ENCODE assay signal across 8 cellular contexts in genomic region chr1:152870831-152871730, GRCh38. TPM values are rescaled to one million over a fixed set of nuclear protein-coding genes. Genes with fewer than 3 reads are reported as not detected.
DNase-seq lines count a peak whose midpoint lies in the region; ATAC-seq lines count a peak whose summit lies in the region.

No MANE protein-coding gene starts in this region.

- no peaks in the 10 kb centered on the region for H4K20me1 ChIP-seq in GM23248 (ENCODE audit: insufficient read depth)

- H3K36me3 ChIP-seq in GM23248 (ENCODE audit: low read depth) = no peaks in the 10 kb centered on the region

- peaks cover 9% of the 10 kb centered on the region; the same call in 1 of the 2 replicates for H3F3A ChIP-seq in GM23248 (ENCODE audit: insufficient read depth)

- in situ Hi-C loops in GM23248 (cut with MboI) = loop anchor here (5.0 kb wide), 1 partner anchor 56 kb away; no protein-coding TSS in a partner anchor

- H3K9me3 ChIP-seq in GM23248 (ENCODE audit: low read depth) = no peaks in the 10 kb centered on the region

- H3K27me3 ChIP-seq in GM23248 (replicated peaks; ENCODE audit: insufficient read depth) = no peaks in the 10 kb centered on the region

- H3K9ac ChIP-seq in GM23248 = no peak overlapping the region

- no peak overlapping the region for H3K4me2 ChIP-seq in GM23248 (ENCODE audit: unreplicated experiment)

- H3K4me3 ChIP-seq in GM23248 = no peak overlapping the region

- no peaks in the 10 kb centered on the region for H3K79me2 ChIP-seq in GM23248 (ENCODE audit: insufficient read depth)

- 38 to 46% methylated on average over 16 to 17 of the region's 17 CpGs for WGBS in GM23248 (ENCODE audit: low coverage in 1 of 2, low lambda C conversion rate in 2 of 2, missing lambda C conversion rate in 2 of 2), 2 experiments

- H3K4me1 ChIP-seq in GM23248 (ENCODE audit: insufficient read depth) = peaks cover 13% of the 10 kb centered on the region

- no peaks in the 10 kb centered on the region for H3K9me2 ChIP-seq in GM23248 (ENCODE audit: insufficient read depth)

- no peak overlapping the region for H3K27ac ChIP-seq in GM23248

- no peak for ATAC-seq in HG03460 (IDR thresholded peaks at IDR 0.05; ENCODE audit: unreplicated experiment)

- H2AFZ ChIP-seq in GM23248 = no peak overlapping the region

- DNase-seq in Ammon's horn (ENCODE audit: low spot score) = peak; percentile 24
- peak; percentile 76 for DNase-seq in GM23248
- DNase-seq in RPMI8226 = peak; percentile 48
- DNase-seq in hepatic stellate cell (ENCODE audit: low spot score) = peak; percentile 32
- DNase-seq in NK-92 treated with Interleukin-12 subunit alpha and Interleukin-12 subunit beta, amount 100 ng/mL, for 24 hours (lab: John Stamatoyannopoulos, UW) = no peak
- DNase-seq in NCI-H2227 treated with DMSO at 0.1 percent for 48 hours (lab: John Stamatoyannopoulos, UW) = no peak
- no peak for DNase-seq in epidermal melanocyte (ENCODE audit: insufficient read length, low spot score)

RNA-seq across cellular contexts. Expression of gene SMCP, which starts 7.0 kb away (rescaled TPM):
- total RNA-seq in GM23248 (2014; rRNA removed; shearing (Covaris generic)) = not detected in 2 replicates
- polyA plus RNA-seq in GM23248 (2016; fragmentation: Nextera tagmentation; extraction: Ambion mirVana) = not detected in 2 replicates

RNA-seq across cellular contexts. Expression of gene LCE7A, which starts 11.3 kb away (rescaled TPM):
- total RNA-seq in GM23248 (2014; rRNA removed; shearing (Covaris generic)) = not detected in 2 replicates
- not detected in 2 replicates for polyA plus RNA-seq in GM23248 (2016; fragmentation: Nextera tagmentation; extraction: Ambion mirVana)

RNA-seq across cellular contexts. Expression of gene LCE6A, which starts 28.4 kb away (rescaled TPM):
- not detected in 2 replicates for total RNA-seq in GM23248 (2014; rRNA removed; shearing (Covaris generic))
- polyA plus RNA-seq in GM23248 (2016; fragmentation: Nextera tagmentation; extraction: Ambion mirVana) = not detected in 2 replicates

RNA-seq across cellular contexts. Expression of gene IVL, which starts 37.3 kb away (rescaled TPM):
- total RNA-seq in GM23248 (2014; rRNA removed; shearing (Covaris generic)) = 0.76 and 1.1 TPM in 2 replicates
- polyA plus RNA-seq in GM23248 (2016; fragmentation: Nextera tagmentation; extraction: Ambion mirVana) = 0.68 and 1.2 TPM in 2 replicates

RNA-seq across cellular contexts. Expression of gene LCE1A, which starts 43.8 kb away (rescaled TPM):
- not detected in 2 replicates for total RNA-seq in GM23248 (2014; rRNA removed; shearing (Covaris generic))
- polyA plus RNA-seq in GM23248 (2016; fragmentation: Nextera tagmentation; extraction: Ambion mirVana) = not detected in 2 replicates

Comparison
In these comparisons a context has a peak if more than half of its experiments do, and no peak if none do; other contexts are left out.
1. DNase-seq: peak in Ammon's horn (single experiment), GM23248 (single experiment), RPMI8226 (single experiment) and hepatic stellate cell (single experiment); none in NK-92 treated with Interleukin-12 subunit alpha and Interleukin-12 subunit beta, amount 100 ng/mL, for 24 hours (single experiment), NCI-H2227 treated with DMSO at 0.1 percent for 48 hours (single experiment) and epidermal melanocyte (single experiment).